8 cellular contexts compared by ENCODE assay signal in the genomic region with DNA sequence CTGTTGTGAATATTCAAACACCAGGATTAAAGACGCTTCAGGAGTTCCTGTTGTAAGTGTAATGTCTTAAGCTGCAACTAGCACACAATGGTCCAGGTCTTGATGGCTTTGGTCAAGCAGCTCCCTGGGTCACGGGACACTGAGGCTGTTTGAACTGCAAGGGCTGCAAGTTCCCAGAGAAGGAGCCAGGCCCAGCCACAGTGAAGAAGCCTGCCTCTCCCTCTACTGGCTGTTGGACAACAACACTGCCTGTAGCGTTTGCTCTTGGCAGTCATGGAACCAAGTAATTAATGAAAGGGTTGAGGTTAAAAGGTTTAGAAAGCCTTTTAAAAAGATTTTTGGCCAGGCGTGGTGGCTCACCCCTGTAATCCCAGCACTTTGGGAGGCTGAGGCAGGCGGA.
DNase-seq lines count a peak whose midpoint lies in the region; ATAC-seq lines count a peak whose summit lies in the region.

No MANE protein-coding gene starts in this region.

- ATAC-seq in GM21423 (IDR thresholded peaks at IDR 0.05; ENCODE audit: unreplicated experiment): no peak
- no peak for ATAC-seq in GM19351 (IDR thresholded peaks at IDR 0.05; ENCODE audit: unreplicated experiment)

- DNase-seq in AG20443 (ENCODE audit: low spot score) (peak; percentile 80), HuH-7 (ENCODE audit: low spot score) (peak; percentile 75), astrocyte of the hippocampus (ENCODE audit: low read depth, low spot score) (peak; percentile 64), left kidney (ENCODE audit: low read depth, low spot score) (peak; percentile 74)
- DNase-seq in activated CD8-positive, alpha-beta memory T cell treated with anti-CD3 and anti-CD28 coated beads, Interleukin-2, amount 50 U/mL, for 48 hours: no peak
- DNase-seq in activated naive CD4-positive, alpha-beta T cell (lab: John Stamatoyannopoulos, UW): no peak

Comparison
In these comparisons a context has a peak if more than half of its experiments do, and no peak if none do; other contexts are left out.
1. DNase-seq: peak in AG20443 (single experiment), HuH-7 (single experiment), astrocyte of the hippocampus (single experiment) and left kidney (single experiment); none in activated CD8-positive, alpha-beta memory T cell treated with anti-CD3 and anti-CD28 coated beads, Interleukin-2, amount 50 U/mL, for 48 hours (single experiment) and activated naive CD4-positive, alpha-beta T cell (0 of 4).